In genomic region chr9:123314617-123315016, GRCh38 we compare ENCODE assay signal across 1 cellular context.
TF ChIP-seq lines count a peak whose summit lies in the region.

No MANE protein-coding gene starts in this region.

TF ChIP-seq in HepG2, 621 proteins besides CTCF, POLR2A, EP300 and RAD21:
- TF ChIP-seq ZBTB33 (CRISPR knock-in tag; IDR thresholded peaks at IDR 0.05) (peak; percentile 56; the same call in 1 of the 2 replicates), FLYWCH1 (CRISPR knock-in tag; IDR thresholded peaks at IDR 0.05) (no peak)
